8 cellular contexts compared by ENCODE assay signal in the genomic region with DNA sequence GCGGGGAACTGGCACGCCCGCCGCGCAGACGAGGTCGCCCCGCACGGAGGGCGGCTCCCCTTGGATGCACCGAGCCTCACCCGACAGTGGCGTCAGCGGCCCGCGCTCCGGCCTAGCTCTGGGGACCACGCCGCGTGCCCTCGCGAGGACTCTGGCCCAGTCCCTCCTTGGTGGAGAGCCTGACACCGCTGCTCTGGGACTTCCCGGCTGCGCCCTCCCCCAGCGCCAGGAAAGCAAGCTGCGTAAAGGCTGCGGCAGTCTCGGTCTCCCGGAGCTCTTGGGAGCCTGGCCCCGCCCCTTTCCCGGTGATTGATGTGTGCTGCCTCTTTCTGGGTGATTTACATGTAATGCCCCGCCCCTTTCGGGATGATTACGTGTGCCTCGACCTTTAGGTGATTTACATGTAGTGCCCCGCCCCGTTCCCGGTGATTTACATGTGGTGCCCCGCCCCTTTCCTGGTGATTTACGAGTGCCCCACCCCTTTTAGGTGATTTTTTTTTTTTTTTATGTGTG. TPM values are rescaled to one million over a fixed set of nuclear protein-coding genes. Genes with fewer than 3 reads are reported as not detected.
DNase-seq lines count a peak whose midpoint lies in the region; ATAC-seq and TF ChIP-seq lines count a peak whose summit lies in the region.

A gene (minus strand): TSS at position 248 of the 513 bp plus-strand sequence. CDS start 252 bp downstream, outside the sequence.

- peak within 1 kb of the TSS; percentile 85 for H3K4me3 Mint-ChIP-seq in neural progenitor cell

- peaks cover 45% of the 10 kb centered on the region for H3F3A ChIP-seq in neural progenitor cell (ENCODE audit: low read depth)

- H3K27me3 ChIP-seq in foreskin keratinocyte (no peaks in the 10 kb centered on the region), neural progenitor cell (peaks cover 38% of the 10 kb centered on the region), stomach smooth muscle (ENCODE audit: control insufficient read depth in 1 of 2, insufficient read depth in 2 of 2, low read length in 2 of 2) (no peaks in the 10 kb centered on the region)

- peak within 1 kb of the TSS; percentile 82 for H3K27ac ChIP-seq in foreskin keratinocyte
- peak within 1 kb of the TSS; percentile 84 for H3K27ac ChIP-seq in neural progenitor cell
- H3K27ac ChIP-seq in stomach smooth muscle (ENCODE audit: low read length): peak within 1 kb of the TSS; percentile 78

- no peaks in the 10 kb centered on the region for H3K9me3 Mint-ChIP-seq in neural progenitor cell

- no peaks in the 10 kb centered on the region for H3K36me3 ChIP-seq in neural progenitor cell
- peaks cover 12 to 22% of the 10 kb centered on the region in 2 donors for H3K36me3 ChIP-seq in stomach smooth muscle (ENCODE audit: control insufficient read depth in 2 of 2, insufficient read depth in 2 of 2, low read length in 2 of 2)

- H4K20me1 ChIP-seq in neural progenitor cell (ENCODE audit: low read depth): peaks cover 41% of the 10 kb centered on the region

- TF ChIP-seq CTCF in LNCaP clone FGC (IDR thresholded peaks at IDR 0.05; ENCODE audit: control insufficient read depth, extremely low read depth, insufficient read depth) (no peak), foreskin keratinocyte (conservative IDR thresholded peaks at IDR 0.05) (no peak), neural progenitor cell (IDR thresholded peaks at IDR 0.05) (no peak)

- peaks cover 11% of the 10 kb centered on the region for H3K4me1 Mint-ChIP-seq in neural progenitor cell

- peak; percentile 76 for ATAC-seq in foreskin keratinocyte

- H3K4me3 ChIP-seq in LNCaP clone FGC (ENCODE audit: low read depth, low read length) (peak within 1 kb of the TSS; percentile 58), neural progenitor cell (peak within 1 kb of the TSS; percentile 56), stomach smooth muscle (ENCODE audit: low read length in 2 of 2) (peak within 1 kb of the TSS; percentile 75)

- no peaks in the 10 kb centered on the region for H3K79me2 ChIP-seq in neural progenitor cell (ENCODE audit: low read depth)

- H3K36me3 Mint-ChIP-seq in neural progenitor cell: peaks cover 10% of the 10 kb centered on the region

- H3K27me3 Mint-ChIP-seq in neural progenitor cell (ENCODE audit: insufficient read depth, low read depth): peaks cover 15% of the 10 kb centered on the region

- H3K9me3 ChIP-seq in neural progenitor cell (ENCODE audit: low read depth) (no peaks in the 10 kb centered on the region), stomach smooth muscle (ENCODE audit: control insufficient read depth in 2 of 2, low read length in 2 of 2) (no peaks in the 10 kb centered on the region)

- H3K9ac ChIP-seq in neural progenitor cell (no peak within 1 kb of the TSS), stomach smooth muscle (ENCODE audit: low read length in 2 of 2) (peak within 1 kb of the TSS; percentile 69 to 76)

- H3K27ac Mint-ChIP-seq in neural progenitor cell: peak within 1 kb of the TSS; percentile 44

- H2AFZ ChIP-seq in neural progenitor cell (replicated peaks): peak within 1 kb of the TSS; percentile 52

- DNase-seq in ELR (ENCODE audit: low read depth) (peak; percentile 99), H4 (ENCODE audit: low spot score) (peak; percentile 97), LNCaP clone FGC (ENCODE audit: low read depth) (peak; percentile 100), SHP77 treated with DMSO at 0.1 percent for 48 hours (lab: John Stamatoyannopoulos, UW) (peak; percentile 95), foreskin keratinocyte (peak in 1 of 2 donors; percentile 99), neural progenitor cell (ENCODE audit: low spot score) (peak; percentile 99)
- DNase-seq in activated naive CD4-positive, alpha-beta T cell (lab: John Stamatoyannopoulos, UW): peak; percentile 72 to 83 (median 78)

- H3K4me1 ChIP-seq in foreskin keratinocyte (peaks cover 5% of the 10 kb centered on the region), neural progenitor cell (no peaks in the 10 kb centered on the region), stomach smooth muscle (ENCODE audit: control insufficient read depth, insufficient read depth, low read length) (peaks cover 44% of the 10 kb centered on the region)

- peak within 1 kb of the TSS; percentile 88 for H3K4me2 ChIP-seq in neural progenitor cell

RNA-seq across cellular contexts. Expression of the gene that starts here (rescaled TPM):
- 0.33 and 0.64 TPM in 2 replicates for total RNA-seq in H4 (2014; rRNA removed; shearing (Covaris generic))
- 4.8 and 5.0 TPM in 2 replicates for total RNA-seq in foreskin keratinocyte
- 4.1 and 5.2 TPM in 2 replicates for polyA plus RNA-seq in foreskin keratinocyte
- 0.79 and 4.0 TPM in 2 replicates for total RNA-seq in neural progenitor cell (ENCODE audit: low replicate concordance)

Comparison
In these comparisons a context has a peak if more than half of its experiments do, and no peak if none do; other contexts are left out.
1. Peak in DNase-seq in H4; RNA of the gene not detected or under 1 TPM.